Comparison of ENCODE assay signal across 1 cellular context in the genomic region with DNA sequence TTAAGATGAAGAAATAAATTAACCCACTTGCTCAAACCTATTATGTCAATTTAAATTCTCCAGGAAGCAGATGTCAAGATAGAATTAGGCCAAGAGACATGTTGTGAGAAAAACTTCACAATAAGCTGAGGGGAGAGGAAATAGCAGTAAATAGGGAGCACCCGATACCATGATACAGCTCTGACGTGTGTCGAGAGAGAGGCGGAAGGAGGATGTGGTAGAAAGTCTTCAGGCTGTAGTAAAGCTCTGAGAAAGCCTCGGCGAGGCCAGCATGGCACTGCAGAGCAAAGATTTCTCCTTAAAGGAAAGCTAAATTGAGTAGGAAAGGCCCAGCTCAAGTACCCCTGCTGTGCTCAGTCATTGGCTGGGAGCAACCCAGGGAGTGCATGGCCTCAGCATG.
TF ChIP-seq lines count a peak whose summit lies in the region.

No MANE protein-coding gene starts in this region.

TF ChIP-seq in IMR-90, 13 proteins besides CTCF, POLR2A, EP300 and RAD21:
- TF ChIP-seq FOS (IDR thresholded peaks at IDR 0.05; ENCODE audit: low read depth, low read length): no peak
- TF ChIP-seq MXI1 (IDR thresholded peaks at IDR 0.05; ENCODE audit: borderline replicate concordance, low read depth, low read length): no peak
- no peak for TF ChIP-seq NFE2L2 (IDR thresholded peaks at IDR 0.05; ENCODE audit: low read depth, low read length)
- no peak for TF ChIP-seq RCOR1 (IDR thresholded peaks at IDR 0.05; ENCODE audit: insufficient replicate concordance, low read length)
- TF ChIP-seq CEBPB (IDR thresholded peaks at IDR 0.05; ENCODE audit: low read depth, low read length): no peak
- no peak for TF ChIP-seq CHD1 (IDR thresholded peaks at IDR 0.05; ENCODE audit: low read depth, low read length)
- no peak for TF ChIP-seq MAZ (IDR thresholded peaks at IDR 0.05; ENCODE audit: borderline replicate concordance, low read depth, low read length)
- TF ChIP-seq, protein P1, sequence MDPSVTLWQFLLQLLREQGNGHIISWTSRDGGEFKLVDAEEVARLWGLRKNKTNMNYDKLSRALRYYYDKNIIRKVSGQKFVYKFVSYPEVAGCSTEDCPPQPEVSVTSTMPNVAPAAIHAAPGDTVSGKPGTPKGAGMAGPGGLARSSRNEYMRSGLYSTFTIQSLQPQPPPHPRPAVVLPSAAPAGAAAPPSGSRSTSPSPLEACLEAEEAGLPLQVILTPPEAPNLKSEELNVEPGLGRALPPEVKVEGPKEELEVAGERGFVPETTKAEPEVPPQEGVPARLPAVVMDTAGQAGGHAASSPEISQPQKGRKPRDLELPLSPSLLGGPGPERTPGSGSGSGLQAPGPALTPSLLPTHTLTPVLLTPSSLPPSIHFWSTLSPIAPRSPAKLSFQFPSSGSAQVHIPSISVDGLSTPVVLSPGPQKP (IDR thresholded peaks at IDR 0.05; ENCODE audit: borderline replicate concordance, low read depth, low read length): no peak
- TF ChIP-seq, protein P2, sequence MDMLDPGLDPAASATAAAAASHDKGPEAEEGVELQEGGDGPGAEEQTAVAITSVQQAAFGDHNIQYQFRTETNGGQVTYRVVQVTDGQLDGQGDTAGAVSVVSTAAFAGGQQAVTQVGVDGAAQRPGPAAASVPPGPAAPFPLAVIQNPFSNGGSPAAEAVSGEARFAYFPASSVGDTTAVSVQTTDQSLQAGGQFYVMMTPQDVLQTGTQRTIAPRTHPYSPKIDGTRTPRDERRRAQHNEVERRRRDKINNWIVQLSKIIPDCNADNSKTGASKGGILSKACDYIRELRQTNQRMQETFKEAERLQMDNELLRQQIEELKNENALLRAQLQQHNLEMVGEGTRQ (IDR thresholded peaks at IDR 0.05; ENCODE audit: low read depth, low read length): no peak
- TF ChIP-seq RFX5 (IDR thresholded peaks at IDR 0.05; ENCODE audit: low read depth, low read length): no peak
- no peak for TF ChIP-seq SMC3 (IDR thresholded peaks at IDR 0.05; ENCODE audit: low read depth, low read length)
- no peak for TF ChIP-seq MAFK (IDR thresholded peaks at IDR 0.05; ENCODE audit: low read depth, low read length)
- no peak for TF ChIP-seq BHLHE40 (IDR thresholded peaks at IDR 0.05; ENCODE audit: low read depth, low read length)
